In genomic region chr19:3687774-3688706, GRCh38 we compare ENCODE assay signal across 8 cellular contexts. TPM values are rescaled to one million over a fixed set of nuclear protein-coding genes. Genes with fewer than 3 reads are reported as not detected.
DNase-seq lines count a peak whose midpoint lies in the region; ATAC-seq and TF ChIP-seq lines count a peak whose summit lies in the region.

No MANE protein-coding gene starts in this region.

- H3K4me1 ChIP-seq in GM23338 (ENCODE audit: insufficient read depth): peaks cover 17% of the 10 kb centered on the region

- peaks cover 71% of the 10 kb centered on the region for H3K79me2 ChIP-seq in GM23338 (replicated peaks; ENCODE audit: insufficient read depth)

- H3K4me2 ChIP-seq in GM23338: peak overlapping the region; percentile 88

- intact Hi-C loops in head of caudate nucleus (cut with DNase I): no loop called here

- H3K4me3 Mint-ChIP-seq in GM23338: peak overlapping the region; percentile 60; the same call in 2 of the 3 replicates
- H3K4me3 Mint-ChIP-seq in activated CD4-positive, alpha-beta T cell treated with anti-CD3 and anti-CD28 coated beads, Interleukin-2, amount 10 ng/mL, durations not matched to agents 7 days and 5 days: peak overlapping the region; percentile 64
- peak overlapping the region; percentile 82 for H3K4me3 Mint-ChIP-seq in glutamatergic neuron (ENCODE audit: unreplicated experiment)

- TF ChIP-seq CTCF in GM23338 (conservative IDR thresholded peaks at IDR 0.05; ENCODE audit: low read depth in 2 of 2): 0 out of 4 replicates have a peak, but pooled peaks have one; percentile 1 to 8
- TF ChIP-seq CTCF in glutamatergic neuron (IDR thresholded peaks at IDR 0.05; ENCODE audit: partially characterized antibody, unreplicated experiment): no peak

- peaks cover 13% of the 10 kb centered on the region for H4K20me1 ChIP-seq in GM23338 (replicated peaks; ENCODE audit: insufficient read depth)

- H3K27me3 ChIP-seq in GM23338 (ENCODE audit: insufficient read depth): no peaks in the 10 kb centered on the region

- H3K27ac Mint-ChIP-seq in GM23338: no peak overlapping the region
- peak overlapping the region; percentile 84 for H3K27ac Mint-ChIP-seq in activated CD4-positive, alpha-beta T cell treated with anti-CD3 and anti-CD28 coated beads, Interleukin-2, amount 10 ng/mL, durations not matched to agents 7 days and 5 days
- H3K27ac Mint-ChIP-seq in glutamatergic neuron (ENCODE audit: unreplicated experiment): peak overlapping the region; percentile 76

- H3K9me2 ChIP-seq in GM23338 (ENCODE audit: insufficient read depth): no peaks in the 10 kb centered on the region

- ATAC-seq in GM23338 (peak; percentile 69), GM18520 (IDR thresholded peaks at IDR 0.05; ENCODE audit: unreplicated experiment) (no peak)

- peaks cover 26% of the 10 kb centered on the region for H3F3A ChIP-seq in GM23338 (replicated peaks; ENCODE audit: low read depth)

- peak overlapping the region; percentile 57 for H3K4me3 ChIP-seq in GM23338

- peaks cover 30% of the 10 kb centered on the region for H3K36me3 Mint-ChIP-seq in GM23338 (ENCODE audit: low read depth)
- peaks cover 28% of the 10 kb centered on the region for H3K36me3 Mint-ChIP-seq in activated CD4-positive, alpha-beta T cell treated with anti-CD3 and anti-CD28 coated beads, Interleukin-2, amount 10 ng/mL, durations not matched to agents 7 days and 5 days (ENCODE audit: low read depth)
- peaks cover 5% of the 10 kb centered on the region for H3K36me3 Mint-ChIP-seq in glutamatergic neuron (ENCODE audit: unreplicated experiment)

- peak overlapping the region; percentile 91 for H3K27ac ChIP-seq in GM23338 (ENCODE audit: low read depth)

- H3K27me3 Mint-ChIP-seq in GM23338 (ENCODE audit: insufficient read depth, low read depth, poor library complexity) (peaks cover 23% of the 10 kb centered on the region), glutamatergic neuron (ENCODE audit: unreplicated experiment) (peaks cover 31% of the 10 kb centered on the region)
- no peaks in the 10 kb centered on the region for H3K27me3 Mint-ChIP-seq in activated CD4-positive, alpha-beta T cell treated with anti-CD3 and anti-CD28 coated beads, Interleukin-2, amount 10 ng/mL, durations not matched to agents 7 days and 5 days

- POLR2A ChIA-PET in activated CD4-positive, alpha-beta T cell treated with anti-CD3 and anti-CD28 coated beads, Interleukin-2, amount 10 ng/mL, durations not matched to agents 7 days and 5 days (lab: Charles Lee): no interaction called here

- CTCF ChIA-PET in activated CD4-positive, alpha-beta T cell treated with anti-CD3 and anti-CD28 coated beads, Interleukin-2, amount 10 ng/mL, durations not matched to agents 7 days and 5 days (lab: Charles Lee): interaction anchor here (0.6 to 2.6 kb wide), 3 partner anchors 22 to 298 kb away, joined by 3 to 8 read pairs (median 3); no protein-coding TSS in a partner anchor

- peaks cover 18% of the 10 kb centered on the region for H3K9me3 Mint-ChIP-seq in GM23338
- peaks cover 6% of the 10 kb centered on the region for H3K9me3 Mint-ChIP-seq in activated CD4-positive, alpha-beta T cell treated with anti-CD3 and anti-CD28 coated beads, Interleukin-2, amount 10 ng/mL, durations not matched to agents 7 days and 5 days
- H3K9me3 Mint-ChIP-seq in glutamatergic neuron (ENCODE audit: unreplicated experiment): peaks cover 23% of the 10 kb centered on the region

- no peaks in the 10 kb centered on the region for H3K36me3 ChIP-seq in GM23338 (ENCODE audit: insufficient read depth)

- DNase-seq in GM23338 (ENCODE audit: low spot score) (peak; percentile 71), glutamatergic neuron (no peak), A172 (ENCODE audit: low spot score) (no peak), glomerular visceral epithelial cell (ENCODE audit: extremely low spot score) (no peak), head of caudate nucleus (no peak)
- DNase-seq in activated CD4-positive, alpha-beta T cell treated with anti-CD3 and anti-CD28 coated beads, Interleukin-2, amount 10 ng/mL, durations not matched to agents 7 days and 5 days: peak; percentile 55
- DNase-seq in stimulated activated CD4-positive, alpha-beta T cell treated with anti-CD3 and anti-CD28 coated beads, Interleukin-15, amount 100 ng/mL, for 24 hours: peak; percentile 58

- no peak overlapping the region for H2AFZ ChIP-seq in GM23338

- H3K4me1 Mint-ChIP-seq in GM23338 (peaks cover 23% of the 10 kb centered on the region), glutamatergic neuron (ENCODE audit: low read depth, unreplicated experiment) (peaks cover 24% of the 10 kb centered on the region)
- H3K4me1 Mint-ChIP-seq in activated CD4-positive, alpha-beta T cell treated with anti-CD3 and anti-CD28 coated beads, Interleukin-2, amount 10 ng/mL, durations not matched to agents 7 days and 5 days: peaks cover 40% of the 10 kb centered on the region

TF ChIP-seq in GM23338, 12 proteins besides CTCF, POLR2A, EP300 and RAD21 (continues in another document):
- TF ChIP-seq REST (IDR thresholded peaks at IDR 0.05; ENCODE audit: unreplicated experiment): no peak

RNA-seq across cellular contexts. Expression of gene PIP5K1C, which starts 12.2 kb away (rescaled TPM):
- total RNA-seq in GM23338 (2014; rRNA removed; shearing (Covaris generic)): 35.2 and 46.7 TPM in 2 replicates
- 11.8 and 13.5 TPM in 2 replicates for polyA plus RNA-seq in GM23338 (2016; fragmentation: Nextera tagmentation; extraction: Ambion mirVana)
- total RNA-seq in activated CD4-positive, alpha-beta T cell treated with anti-CD3 and anti-CD28 coated beads, Interleukin-2, amount 10 ng/mL, durations not matched to agents 7 days and 5 days: 10 to 100 TPM; 18.7 to 19.5 TPM
- total RNA-seq in glutamatergic neuron (ENCODE audit: unreplicated experiment): 169 TPM
- total RNA-seq in A172 (2014; rRNA removed; shearing (Covaris generic)): 18.8 and 21.4 TPM in 2 replicates

RNA-seq across cellular contexts. Expression of gene TJP3, which starts 20.1 kb away (rescaled TPM):
- 19.8 and 23.9 TPM in 2 replicates for total RNA-seq in GM23338 (2014; rRNA removed; shearing (Covaris generic))
- polyA plus RNA-seq in GM23338 (2016; fragmentation: Nextera tagmentation; extraction: Ambion mirVana): 14.1 and 18.2 TPM in 2 replicates
- total RNA-seq in activated CD4-positive, alpha-beta T cell treated with anti-CD3 and anti-CD28 coated beads, Interleukin-2, amount 10 ng/mL, durations not matched to agents 7 days and 5 days: 1 to 10 TPM; 2.7 to 3.5 TPM
- 3.1 TPM for total RNA-seq in glutamatergic neuron (ENCODE audit: unreplicated experiment)
- 0.93 and 0.98 TPM in 2 replicates for total RNA-seq in A172 (2014; rRNA removed; shearing (Covaris generic))

Comparison
In these comparisons a context has a peak if more than half of its experiments do, and no peak if none do; other contexts are left out.
1. DNase-seq: peak in GM23338 (single experiment), activated CD4-positive, alpha-beta T cell treated with anti-CD3 and anti-CD28 coated beads, Interleukin-2, amount 10 ng/mL, durations not matched to agents 7 days and 5 days (single experiment) and stimulated activated CD4-positive, alpha-beta T cell treated with anti-CD3 and anti-CD28 coated beads, Interleukin-15, amount 100 ng/mL, for 24 hours (single experiment); none in glutamatergic neuron (single experiment), A172 (single experiment), glomerular visceral epithelial cell (single experiment) and head of caudate nucleus (0 of 42).
2. Peak in every context shown above with its lines, with median percentiles within 50 percentile points of each other: H3K4me3 Mint-ChIP-seq.